Comparison of ENCODE assay signal across 24 cellular contexts in the genomic region with DNA sequence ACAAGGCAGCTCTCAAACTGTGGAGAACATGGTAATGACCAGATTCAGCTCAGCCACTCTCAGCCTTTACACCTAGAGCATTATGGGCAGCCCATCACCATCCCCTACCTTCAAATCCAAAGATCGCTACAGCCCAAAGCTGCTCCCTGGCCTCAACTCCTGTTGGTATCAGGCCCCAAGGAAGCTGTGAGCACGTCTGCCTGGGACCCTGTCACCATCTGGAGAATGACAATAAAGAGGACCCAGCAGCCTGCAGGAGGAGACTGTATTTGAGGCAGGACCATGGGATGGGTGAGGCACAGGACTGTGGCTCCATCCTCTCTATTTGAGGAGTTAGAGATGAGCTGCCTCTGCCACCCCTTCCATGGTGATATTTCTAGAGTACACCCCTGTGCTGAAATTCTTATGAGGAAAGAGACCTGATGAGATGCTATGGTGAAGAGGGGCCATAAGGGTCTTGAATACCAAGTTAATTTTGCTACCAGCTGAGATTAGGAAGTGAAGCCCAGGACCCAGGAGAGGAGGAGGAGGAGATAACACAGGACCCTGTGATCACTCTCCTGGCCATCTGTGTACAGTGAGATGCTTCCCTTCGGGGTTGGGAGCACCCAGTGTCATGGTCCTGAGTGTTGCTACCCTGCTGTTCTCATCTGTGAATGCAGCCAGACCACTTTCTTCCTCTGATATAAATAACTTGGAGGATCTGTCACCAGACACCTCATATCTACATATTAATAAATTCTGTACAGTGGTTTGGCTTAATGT. TPM values are rescaled to one million over a fixed set of nuclear protein-coding genes. Genes with fewer than 3 reads are reported as not detected.
DNase-seq lines count a peak whose midpoint lies in the region; ATAC-seq and TF ChIP-seq lines count a peak whose summit lies in the region.
"Had no signal": no experiment of that assay in that cellular context is flagged by ENCODE, and none has a peak within 500 bp of the region (broad histone marks: within the 10 kb centered on the region; RNA-seq: fewer than 3 reads in every experiment).

No MANE protein-coding gene starts in this region.

- peaks cover 35% of the 10 kb centered on the region for H3K4me1 Mint-ChIP-seq in central memory CD8-positive, alpha-beta T cell
- H3K4me1 Mint-ChIP-seq in memory B cell, result peaks cover 38% of the 10 kb centered on the region
- H3K4me1 Mint-ChIP-seq in stimulated activated naive B cell treated with anti-CD40 and anti-IgM and Interleukin-4, amounts not matched to agents 10 μg/mL and 1 μg/mL and 100 μg/mL, for 72 hours, result peaks cover 39 to 55% of the 10 kb centered on the region in 2 donors

- no peaks in the 10 kb centered on the region for H3K9me3 ChIP-seq in heart left ventricle
- H3K9me3 ChIP-seq: BLaER1 treated with 17β-estradiol and CSF1 and Interleukin-3, amounts not matched to agents 10 nM and 100 nM; HAP-1; Peyer's patch; SJCRH30 had no signal

- peaks cover 0 to 7% (median 0%) of the 10 kb centered on the region in 9 donors for H3K36me3 ChIP-seq in heart left ventricle
- H3K36me3 ChIP-seq: HAP-1, Peyer's patch, SJCRH30 had no signal

- no peaks in the 10 kb centered on the region for H3K9me3 Mint-ChIP-seq in central memory CD8-positive, alpha-beta T cell
- no peaks in the 10 kb centered on the region for H3K9me3 Mint-ChIP-seq in memory B cell
- no peaks in the 10 kb centered on the region for H3K9me3 Mint-ChIP-seq in stimulated activated naive B cell treated with anti-CD40 and anti-IgM and Interleukin-4, amounts not matched to agents 10 μg/mL and 1 μg/mL and 100 μg/mL, for 72 hours
- H3K9me3 Mint-ChIP-seq: CD8-positive, alpha-beta memory T cell had no signal

- 59 to 75% (median 63%) methylated on average over 2 to 3 of the region's 3 CpGs for WGBS in heart left ventricle, 4 donors

- peaks cover 7% of the 10 kb centered on the region for H3K36me3 Mint-ChIP-seq in central memory CD8-positive, alpha-beta T cell (ENCODE audit: insufficient read depth)
- H3K36me3 Mint-ChIP-seq in memory B cell, result peaks cover 5% of the 10 kb centered on the region
- peaks cover 16 to 33% of the 10 kb centered on the region in 2 donors for H3K36me3 Mint-ChIP-seq in stimulated activated naive B cell treated with anti-CD40 and anti-IgM and Interleukin-4, amounts not matched to agents 10 μg/mL and 1 μg/mL and 100 μg/mL, for 72 hours

- peaks cover 0 to 11% (median 0%) of the 10 kb centered on the region in 12 donors for H3K4me1 ChIP-seq in heart left ventricle
- H3K4me1 ChIP-seq: HAP-1, Peyer's patch, SJCRH30 had no signal

- no peak for ATAC-seq in central memory CD8-positive, alpha-beta T cell (replicated peaks; ENCODE audit: extremely low read depth, poor library complexity, severe bottlenecking)
- peak; percentile 61 for ATAC-seq in memory B cell (ENCODE audit: low read depth)
- ATAC-seq in stimulated activated naive B cell treated with anti-CD40 and anti-IgM and Interleukin-4, amounts not matched to agents 10 μg/mL and 1 μg/mL and 100 μg/mL, for 72 hours (replicated peaks), result peak in 1 of 2 donors; percentile 23
- ATAC-seq in heart left ventricle, result no peak
- no peak for ATAC-seq in HG03521 (IDR thresholded peaks at IDR 0.05; ENCODE audit: unreplicated experiment)

- no peaks in the 10 kb centered on the region for H3K27me3 ChIP-seq in heart left ventricle
- H3K27me3 ChIP-seq: BLaER1 treated with 17β-estradiol and CSF1 and Interleukin-3, amounts not matched to agents 10 nM and 100 nM; Peyer's patch; SJCRH30 had no signal

- intact Hi-C loops in heart left ventricle (cut with DNase I), result no loop called here

- TF ChIP-seq CTCF in heart left ventricle (IDR thresholded peaks at IDR 0.05), result no peak

- H3K27me3 Mint-ChIP-seq in central memory CD8-positive, alpha-beta T cell, result no peaks in the 10 kb centered on the region
- no peaks in the 10 kb centered on the region for H3K27me3 Mint-ChIP-seq in memory B cell
- H3K27me3 Mint-ChIP-seq in stimulated activated naive B cell treated with anti-CD40 and anti-IgM and Interleukin-4, amounts not matched to agents 10 μg/mL and 1 μg/mL and 100 μg/mL, for 72 hours, result no peaks in the 10 kb centered on the region
- H3K27me3 Mint-ChIP-seq: CD8-positive, alpha-beta memory T cell had no signal

- no peak for TF ChIP-seq POLR2A in heart left ventricle (IDR thresholded peaks at IDR 0.05)

- peak overlapping the region; percentile 68 for H3K27ac Mint-ChIP-seq in central memory CD8-positive, alpha-beta T cell (ENCODE audit: low read depth)
- H3K27ac Mint-ChIP-seq in memory B cell, result no peak overlapping the region
- H3K27ac Mint-ChIP-seq in stimulated activated naive B cell treated with anti-CD40 and anti-IgM and Interleukin-4, amounts not matched to agents 10 μg/mL and 1 μg/mL and 100 μg/mL, for 72 hours, result peak overlapping the region; percentile 56

- H3K4me3 ChIP-seq in heart left ventricle, result no peak overlapping the region
- H3K4me3 ChIP-seq: BLaER1 treated with 17β-estradiol and CSF1 and Interleukin-3, amounts not matched to agents 10 nM and 100 nM; GM23248; HAP-1; Peyer's patch; SJCRH30 had no signal

- no peak overlapping the region for H3K4me3 Mint-ChIP-seq in central memory CD8-positive, alpha-beta T cell
- no peak overlapping the region for H3K4me3 Mint-ChIP-seq in memory B cell
- H3K4me3 Mint-ChIP-seq in stimulated activated naive B cell treated with anti-CD40 and anti-IgM and Interleukin-4, amounts not matched to agents 10 μg/mL and 1 μg/mL and 100 μg/mL, for 72 hours, result no peak overlapping the region
- H3K4me3 Mint-ChIP-seq: CD8-positive, alpha-beta memory T cell had no signal

- DNase-seq in NCI-H82 (lab: John Stamatoyannopoulos, UW) (peak; percentile 51), memory B cell (ENCODE audit: low spot score in 2 of 2) (no peak), AML-193 (lab: John Stamatoyannopoulos, UW) (no peak), heart left ventricle (no peak)
- no peak for DNase-seq in central memory CD8-positive, alpha-beta T cell (ENCODE audit: low spot score in 2 of 2)
- no peak for DNase-seq in stimulated activated naive B cell treated with anti-CD40 and anti-IgM and Interleukin-4, amounts not matched to agents 10 μg/mL and 1 μg/mL and 100 μg/mL, for 72 hours
- DNase-seq: Calu3; CD8-positive, alpha-beta memory T cell; DMS153; GM23248; KG1; NCI-H1092; NCI-H1436; NCI-H187 treated with DMSO at 0.1 percent for 48 hours; NCI-H2107; SJCRH30 had no signal

- no peak overlapping the region for H3K27ac ChIP-seq in heart left ventricle
- H3K27ac ChIP-seq: BLaER1 treated with 17β-estradiol and CSF1 and Interleukin-3, amounts not matched to agents 10 nM and 100 nM; GM23248; HL-60; Peyer's patch; SJCRH30 had no signal

RNA-seq across cellular contexts. Expression of a gene that starts 19.6 kb away (rescaled TPM):
- 1 to 10 TPM; 1.1 to 8.8 (median 1.5) TPM for total RNA-seq in heart left ventricle
- 1 to 10 TPM in 1 of 2 donors, under 1 TPM in 1; 0.84 to 1.3 TPM for polyA plus RNA-seq in heart left ventricle
- total RNA-seq: HT1080, SJCRH30 had no signal

RNA-seq across cellular contexts. Expression of a gene that starts 50.4 kb away (rescaled TPM):
- total RNA-seq in heart left ventricle, result not detected
- not detected for polyA plus RNA-seq in heart left ventricle
- total RNA-seq: Calu3; CD8-positive, alpha-beta memory T cell; G401; GM23248; HT1080; NCI-H460; Peyer's patch; SJCRH30 had no signal
- polyA plus RNA-seq: CD8-positive, alpha-beta memory T cell; GM23248 had no signal
